Comparison of ENCODE assay signal across 9 cellular contexts in genomic region chr6:111478064-111478476, GRCh38. TPM values are rescaled to one million over a fixed set of nuclear protein-coding genes. Genes with fewer than 3 reads are reported as not detected.
A peak's percentile ranks its signal among the peaks of the same experiment; 100 is the strongest.
DNase-seq lines count a peak whose midpoint lies in the region; ATAC-seq and TF ChIP-seq lines count a peak whose summit lies in the region.
"Had no signal": no experiment of that assay in that cellular context is flagged by ENCODE, and none has a peak within 500 bp of the region (broad histone marks: within the 10 kb centered on the region; RNA-seq: fewer than 3 reads in every experiment).

No MANE protein-coding gene starts in this region.

- H3K9ac ChIP-seq in OCI-LY3 (ENCODE audit: low read length) (peak overlapping the region; percentile 22; the same call in 1 of the 2 replicates), endocrine pancreas (ENCODE audit: control insufficient read depth, insufficient read depth, low read length) (no peak overlapping the region)

- in situ Hi-C loops in G401 (cut with HindIII; ENCODE audit: low sequenced_read_pairs), result no loop called here

- peaks cover 57% of the 10 kb centered on the region for H3K27me3 Mint-ChIP-seq in GM23338 (ENCODE audit: insufficient read depth, low read depth, poor library complexity)

- peaks cover 18% of the 10 kb centered on the region for H3K4me1 ChIP-seq in GM23338 (ENCODE audit: insufficient read depth)
- H3K4me1 ChIP-seq in OCI-LY3 (ENCODE audit: low read length), result peaks cover 33% of the 10 kb centered on the region
- peaks cover 37% of the 10 kb centered on the region for H3K4me1 ChIP-seq in endocrine pancreas (ENCODE audit: control insufficient read depth, insufficient read depth, low read length)

- no peaks in the 10 kb centered on the region for H3K9me3 ChIP-seq in OCI-LY3 (ENCODE audit: insufficient read depth, low read length)
- H3K9me3 ChIP-seq in endocrine pancreas (ENCODE audit: control insufficient read depth, low read length), result no peaks in the 10 kb centered on the region

- H3K27ac ChIP-seq in GM23338 (ENCODE audit: low read depth), result no peak overlapping the region
- H3K27ac ChIP-seq in OCI-LY3 (ENCODE audit: low read length), result peak overlapping the region; percentile 45; the same call in 1 of the 2 replicates
- H3K27ac ChIP-seq: cardiac muscle cell had no signal

- TF ChIP-seq CTCF in GM23338 (conservative IDR thresholded peaks at IDR 0.05; ENCODE audit: low read depth in 2 of 2) (no peak), OCI-LY3 (IDR thresholded peaks at IDR 0.05; ENCODE audit: low read depth, low read length) (no peak)

- H3K9me2 ChIP-seq in GM23338 (ENCODE audit: insufficient read depth), result no peaks in the 10 kb centered on the region

- peak overlapping the region; percentile 35; the same call in 1 of the 2 replicates for H3K4me2 ChIP-seq in GM23338
- H3K4me2 ChIP-seq in OCI-LY3 (ENCODE audit: low read length), result peak overlapping the region; percentile 79

- no peaks in the 10 kb centered on the region for H3K36me3 ChIP-seq in GM23338 (ENCODE audit: insufficient read depth)
- H3K36me3 ChIP-seq in OCI-LY3 (replicated peaks; ENCODE audit: low read depth, low read length), result no peaks in the 10 kb centered on the region
- no peaks in the 10 kb centered on the region for H3K36me3 ChIP-seq in endocrine pancreas (ENCODE audit: control insufficient read depth, insufficient read depth, low read length)
- H3K36me3 ChIP-seq: cardiac muscle cell had no signal

- H3K27me3 ChIP-seq in GM23338 (ENCODE audit: insufficient read depth) (peaks cover 70% of the 10 kb centered on the region), OCI-LY3 (ENCODE audit: low read depth, low read length) (no peaks in the 10 kb centered on the region), endocrine pancreas (ENCODE audit: control insufficient read depth, insufficient read depth, low read length) (no peaks in the 10 kb centered on the region)
- H3K27me3 ChIP-seq: cardiac muscle cell had no signal

- no peak overlapping the region for H3K27ac Mint-ChIP-seq in GM23338

- no peak overlapping the region for H2AFZ ChIP-seq in GM23338
- H2AFZ ChIP-seq in OCI-LY3 (ENCODE audit: low read depth, low read length), result no peak overlapping the region

- DNase-seq in GM23338 (ENCODE audit: low spot score) (no peak), renal cortical epithelial cell (ENCODE audit: low read depth) (peak; percentile 63), midbrain (lab: John Stamatoyannopoulos, UW) (no peak), G401 (ENCODE audit: low spot score) (no peak), amygdala (lab: John Stamatoyannopoulos, UW) (no peak)
- DNase-seq: hypothalamus had no signal

- no peak overlapping the region for H3K4me3 Mint-ChIP-seq in GM23338

- H3K4me3 ChIP-seq in GM23338 (no peak overlapping the region), OCI-LY3 (ENCODE audit: low read length) (peak overlapping the region; percentile 29), endocrine pancreas (ENCODE audit: control insufficient read depth, insufficient read depth, low read length) (peak overlapping the region; percentile 58)
- H3K4me3 ChIP-seq: cardiac muscle cell had no signal

- H3F3A ChIP-seq in GM23338 (replicated peaks; ENCODE audit: low read depth), result no peaks in the 10 kb centered on the region

- H3K4me1 Mint-ChIP-seq in GM23338, result peaks cover 30% of the 10 kb centered on the region

- no peak for ATAC-seq in GM23338

- H3K36me3 Mint-ChIP-seq in GM23338 (ENCODE audit: low read depth), result no peaks in the 10 kb centered on the region

- peaks cover 51% of the 10 kb centered on the region for H4K20me1 ChIP-seq in GM23338 (replicated peaks; ENCODE audit: insufficient read depth)
- H4K20me1 ChIP-seq in OCI-LY3 (ENCODE audit: insufficient read depth, low read length), result peaks cover 21% of the 10 kb centered on the region

- H3K79me2 ChIP-seq in GM23338 (replicated peaks; ENCODE audit: insufficient read depth), result peaks cover 52% of the 10 kb centered on the region
- H3K79me2 ChIP-seq in OCI-LY3 (ENCODE audit: low read length), result peaks cover 98% of the 10 kb centered on the region

- H3K9me3 Mint-ChIP-seq in GM23338, result no peaks in the 10 kb centered on the region

TF ChIP-seq in GM23338, 12 proteins besides CTCF, POLR2A, EP300 and RAD21 (continues in another document):
- no peak for TF ChIP-seq ZNF331 (CRISPR knock-in tag; IDR thresholded peaks at IDR 0.05; ENCODE audit: low read depth)
- no peak for TF ChIP-seq POLR2AphosphoS5 (IDR thresholded peaks at IDR 0.05; ENCODE audit: low read depth)
- TF ChIP-seq REST (IDR thresholded peaks at IDR 0.05; ENCODE audit: unreplicated experiment), result no peak
- no peak for TF ChIP-seq NANOG (IDR thresholded peaks at IDR 0.05; ENCODE audit: borderline replicate concordance)

RNA-seq across cellular contexts. Expression of gene REV3L, which starts 4.9 kb away (rescaled TPM):
- 13.1 and 26.1 TPM in 2 replicates for total RNA-seq in GM23338 (2014; rRNA removed; shearing (Covaris generic))
- 6.9 and 8.3 TPM in 2 replicates for polyA plus RNA-seq in GM23338 (2016; fragmentation: Nextera tagmentation; extraction: Ambion mirVana)
- 14.1 and 41.9 TPM in 2 replicates for total RNA-seq in renal cortical epithelial cell
- 13.7 and 26.2 TPM in 2 replicates for total RNA-seq in G401 (2014; rRNA removed; shearing (Covaris generic))
